ENCODE assay signal across 8 cellular contexts in genomic region chr3:5022187-5022965, GRCh38. TPM values are rescaled to one million over a fixed set of nuclear protein-coding genes. Genes with fewer than 3 reads are reported as not detected.
DNase-seq lines count a peak whose midpoint lies in the region; ATAC-seq and TF ChIP-seq lines count a peak whose summit lies in the region.

No MANE protein-coding gene starts in this region.

- H3K27ac Mint-ChIP-seq in CD4-positive, alpha-beta T cell = peak overlapping the region; percentile 8

- no peaks in the 10 kb centered on the region for H3K36me3 Mint-ChIP-seq in CD4-positive, alpha-beta T cell (ENCODE audit: low read depth)

- H3K27me3 Mint-ChIP-seq in CD4-positive, alpha-beta T cell = no peaks in the 10 kb centered on the region

- H3K9me3 ChIP-seq in CD4-positive, alpha-beta T cell (ENCODE audit: control insufficient read depth, low read length) = no peaks in the 10 kb centered on the region
- H3K9me3 ChIP-seq in colonic mucosa (no peaks in the 10 kb centered on the region), testis (no peaks in the 10 kb centered on the region)

- no peak for ATAC-seq in CD4-positive, alpha-beta T cell (ENCODE audit: poor library complexity)
- ATAC-seq in GM19438 (IDR thresholded peaks at IDR 0.05; ENCODE audit: low read depth, unreplicated experiment) (peak; percentile 52), HG03378 (IDR thresholded peaks at IDR 0.05; ENCODE audit: unreplicated experiment) (peak; percentile 81)

- DNase-seq in CD4-positive, alpha-beta T cell = no peak
- no peak for DNase-seq in colonic mucosa
- DNase-seq in NCI-H1436 treated with DMSO at 0.1 percent for 48 hours (lab: John Stamatoyannopoulos, UW) = no peak
- no peak for DNase-seq in testis
- no peak for DNase-seq in DMS 273 (lab: John Stamatoyannopoulos, UW; ENCODE audit: unreplicated experiment)
- DNase-seq in superior temporal gyrus (ENCODE audit: extremely low spot score) = no peak

- H3K27me3 ChIP-seq in CD4-positive, alpha-beta T cell (ENCODE audit: control insufficient read depth, insufficient read depth, low read length) = no peaks in the 10 kb centered on the region
- H3K27me3 ChIP-seq in colonic mucosa (no peaks in the 10 kb centered on the region), testis (no peaks in the 10 kb centered on the region)

- WGBS in testis, 2 donors = 90 to 94% methylated on average over 6 of the region's 6 CpGs

- TF ChIP-seq CTCF in CD4-positive, alpha-beta T cell (IDR thresholded peaks at IDR 0.05) = no peak
- no peak for TF ChIP-seq CTCF in colonic mucosa (IDR thresholded peaks at IDR 0.05)
- no peak for TF ChIP-seq CTCF in testis (IDR thresholded peaks at IDR 0.05)

- no peak overlapping the region for H3K9ac ChIP-seq in colonic mucosa (ENCODE audit: low read depth in 2 of 2, low read length in 2 of 2)

- peaks cover 8% of the 10 kb centered on the region for H3K4me1 ChIP-seq in colonic mucosa
- peaks cover 2% of the 10 kb centered on the region for H3K4me1 ChIP-seq in testis

- POLR2A ChIA-PET in CD4-positive, alpha-beta T cell (lab: Charles Lee) = interaction anchor here (0.7 kb wide), 1 partner anchor 38 kb away, joined by 3 read pairs; no protein-coding TSS in a partner anchor

- H3K4me3 ChIP-seq in colonic mucosa (no peak overlapping the region), testis (no peak overlapping the region)

- peaks cover 36% of the 10 kb centered on the region for H3K4me1 Mint-ChIP-seq in CD4-positive, alpha-beta T cell (ENCODE audit: low read depth)

- no peaks in the 10 kb centered on the region for H3K9me3 Mint-ChIP-seq in CD4-positive, alpha-beta T cell

- no peak overlapping the region for H3K27ac ChIP-seq in CD4-positive, alpha-beta T cell (ENCODE audit: low read depth, low read length)
- peak overlapping the region; percentile 34 for H3K27ac ChIP-seq in colonic mucosa
- H3K27ac ChIP-seq in testis = no peak overlapping the region

- TF ChIP-seq POLR2A in testis (IDR thresholded peaks at IDR 0.05) = no peak

- H3K4me3 Mint-ChIP-seq in CD4-positive, alpha-beta T cell = no peak overlapping the region

- CTCF ChIA-PET in CD4-positive, alpha-beta T cell (lab: Charles Lee) = interaction anchor here (1.2 to 4.6 kb wide), 8 partner anchors 29 to 302 kb away, joined by 3 to 20 read pairs (median 4); no protein-coding TSS in a partner anchor

- intact Hi-C loops in CD4-positive, alpha-beta T cell (cut with DNase I, micrococcal nuclease) = no loop called here
- intact Hi-C loops in colonic mucosa (cut with DNase I) (loop anchor here (5.0 kb wide), 1 partner anchor 40 kb away; no protein-coding TSS in a partner anchor), testis (cut with DNase I; ENCODE audit: low total_unique reads) (no loop called here)

- H3K36me3 ChIP-seq in colonic mucosa (no peaks in the 10 kb centered on the region), testis (ENCODE audit: low read depth, missing control alignments) (no peaks in the 10 kb centered on the region)

RNA-seq across cellular contexts. Expression of gene BHLHE40, which starts 43.1 kb away (rescaled TPM):
- 100 to 1,000 TPM; 167 to 182 TPM for total RNA-seq in CD4-positive, alpha-beta T cell
- total RNA-seq in colonic mucosa = 10 to 100 TPM; 25.2 to 66.0 TPM
- 10 to 100 TPM; 28.7 to 40.6 TPM for total RNA-seq in testis
- polyA plus RNA-seq in testis (ENCODE audit: insufficient read depth, low read depth, low replicate concordance) = 26.2 TPM
